9 cellular contexts compared by ENCODE assay signal in the genomic region with DNA sequence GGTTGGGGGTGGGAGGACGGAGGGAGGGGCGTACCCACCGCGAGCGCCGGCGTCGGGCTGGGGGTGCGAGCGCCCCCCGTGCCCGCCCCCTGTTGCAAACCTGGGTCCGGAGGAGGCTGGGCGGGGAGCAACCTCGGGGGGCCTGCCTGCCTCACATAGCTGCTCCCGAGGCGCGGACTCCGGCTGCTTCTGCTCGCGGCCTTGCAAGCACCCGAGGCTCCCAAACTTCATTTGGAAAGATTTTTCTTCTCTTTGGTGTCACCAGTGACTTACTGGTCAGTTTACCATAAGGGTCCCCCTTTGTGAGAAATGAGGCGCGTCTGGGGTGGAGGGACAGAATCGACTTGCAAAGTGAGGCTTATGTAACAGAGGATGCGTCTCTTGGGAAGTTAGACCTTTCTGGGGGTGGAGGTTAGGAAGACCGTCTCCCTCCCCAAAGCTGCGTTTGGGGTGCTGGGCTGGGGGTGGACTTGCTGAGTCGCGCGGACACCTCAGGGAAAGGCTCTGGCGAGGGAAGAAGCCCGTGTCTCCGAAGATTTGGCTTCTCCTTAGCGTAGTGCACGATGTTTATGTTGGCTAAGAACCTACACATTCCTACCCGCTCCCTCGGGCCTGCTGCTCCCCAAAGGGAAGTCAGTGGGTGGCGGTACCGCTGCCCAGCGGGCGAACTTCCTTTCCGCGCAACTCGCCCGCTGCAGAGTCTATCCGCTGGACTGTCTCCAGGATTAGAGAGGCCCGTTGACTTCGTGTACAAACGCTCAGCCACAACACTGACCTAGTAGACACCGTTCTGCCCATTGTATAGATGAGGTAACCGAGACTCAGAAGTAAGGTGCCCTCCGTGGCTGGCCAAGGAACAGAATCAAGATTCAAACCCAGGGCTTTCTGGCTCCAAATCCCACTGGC. TPM values are rescaled to one million over a fixed set of nuclear protein-coding genes. Genes with fewer than 3 reads are reported as not detected.
DNase-seq lines count a peak whose midpoint lies in the region; TF ChIP-seq lines count a peak whose summit lies in the region.
"Had no signal": no experiment of that assay in that cellular context is flagged by ENCODE, and none has a peak within 500 bp of the region (broad histone marks: within the 10 kb centered on the region; RNA-seq: fewer than 3 reads in every experiment).

No MANE protein-coding gene starts in this region.

- H3K9me3 ChIP-seq in ectodermal cell (ENCODE audit: control insufficient read depth, low read length): no peaks in the 10 kb centered on the region
- no peaks in the 10 kb centered on the region for H3K9me3 ChIP-seq in mucosa of rectum (ENCODE audit: control insufficient read depth in 2 of 2, low read length in 2 of 2)

- 10 to 13% methylated on average over 53 of the region's 53 CpGs for WGBS in ectodermal cell, 2 experiments

- H3K36me3 ChIP-seq in ectodermal cell (ENCODE audit: control insufficient read depth, insufficient read depth, low read length) (no peaks in the 10 kb centered on the region), mucosa of rectum (ENCODE audit: control insufficient read depth in 2 of 2, insufficient read depth in 2 of 2, low read length in 2 of 2) (peaks cover 0 to 3% of the 10 kb centered on the region in 2 donors)

- TF ChIP-seq CTCF in LNCaP clone FGC (IDR thresholded peaks at IDR 0.05; ENCODE audit: control insufficient read depth, extremely low read depth, insufficient read depth): no peak

- H3K4me3 ChIP-seq in LNCaP clone FGC (ENCODE audit: low read depth, low read length) (peak overlapping the region; percentile 23; the same call in 1 of the 2 replicates), ectodermal cell (ENCODE audit: insufficient read depth, low read depth, low read length) (peak overlapping the region; percentile 36), mucosa of rectum (ENCODE audit: low read length in 2 of 2) (peak overlapping the region; percentile 67 to 76)

- H3K27me3 ChIP-seq in ectodermal cell (ENCODE audit: control insufficient read depth, insufficient read depth, low read length, poor library complexity, severe bottlenecking) (peaks cover 25% of the 10 kb centered on the region), mucosa of rectum (ENCODE audit: control insufficient read depth in 2 of 2, insufficient read depth in 2 of 2, low read length in 2 of 2) (no peaks in the 10 kb centered on the region)

- DNase-seq in DMS 273 (lab: John Stamatoyannopoulos, UW; ENCODE audit: unreplicated experiment): peak; percentile 45
- no peak for DNase-seq in DMS 273 treated with DMSO at 0.1 percent for 48 hours (lab: John Stamatoyannopoulos, UW)
- no peak for DNase-seq in LNCaP clone FGC (ENCODE audit: low read depth)
- no peak for DNase-seq in HK-2 (ENCODE audit: unreplicated experiment)
- DNase-seq in activated CD8-positive, alpha-beta memory T cell treated with anti-CD3 and anti-CD28 coated beads, Interleukin-2, amount 50 U/mL, for 48 hours: no peak
- DNase-seq in AG08395 (ENCODE audit: low spot score): no peak

- H3K27ac ChIP-seq in ectodermal cell (ENCODE audit: insufficient read depth, low read depth, low read length, poor library complexity, severe bottlenecking) (no peak overlapping the region), mucosa of rectum (ENCODE audit: low read depth in 2 of 2, low read length in 2 of 2) (peak overlapping the region; percentile 77 to 97)
- H3K27ac ChIP-seq: 22Rv1 had no signal

- peaks cover 20% of the 10 kb centered on the region for H3K4me1 ChIP-seq in ectodermal cell (ENCODE audit: control insufficient read depth, insufficient read depth, low read length)
- H3K4me1 ChIP-seq in mucosa of rectum (ENCODE audit: control insufficient read depth in 2 of 2, insufficient read depth in 2 of 2, low read length in 2 of 2): peaks cover 65 to 73% of the 10 kb centered on the region in 2 donors

- peak overlapping the region; percentile 63 to 75 for H3K9ac ChIP-seq in mucosa of rectum (ENCODE audit: low read depth in 1 of 2, low read length in 2 of 2)

RNA-seq across cellular contexts. Expression of gene TMEM37, which starts 0.6 kb away (rescaled TPM):
- polyA plus RNA-seq in ectodermal cell (2013, experiment 1 of 4): 2.7 TPM
- 3.0 TPM for polyA plus RNA-seq in ectodermal cell (2013, experiment 2 of 4)
- 4.1 TPM for polyA plus RNA-seq in ectodermal cell (2013, experiment 3 of 4)
- polyA plus RNA-seq in ectodermal cell (2013, experiment 4 of 4): 3.7 TPM
